9 cellular contexts compared by ENCODE assay signal in the genomic region with DNA sequence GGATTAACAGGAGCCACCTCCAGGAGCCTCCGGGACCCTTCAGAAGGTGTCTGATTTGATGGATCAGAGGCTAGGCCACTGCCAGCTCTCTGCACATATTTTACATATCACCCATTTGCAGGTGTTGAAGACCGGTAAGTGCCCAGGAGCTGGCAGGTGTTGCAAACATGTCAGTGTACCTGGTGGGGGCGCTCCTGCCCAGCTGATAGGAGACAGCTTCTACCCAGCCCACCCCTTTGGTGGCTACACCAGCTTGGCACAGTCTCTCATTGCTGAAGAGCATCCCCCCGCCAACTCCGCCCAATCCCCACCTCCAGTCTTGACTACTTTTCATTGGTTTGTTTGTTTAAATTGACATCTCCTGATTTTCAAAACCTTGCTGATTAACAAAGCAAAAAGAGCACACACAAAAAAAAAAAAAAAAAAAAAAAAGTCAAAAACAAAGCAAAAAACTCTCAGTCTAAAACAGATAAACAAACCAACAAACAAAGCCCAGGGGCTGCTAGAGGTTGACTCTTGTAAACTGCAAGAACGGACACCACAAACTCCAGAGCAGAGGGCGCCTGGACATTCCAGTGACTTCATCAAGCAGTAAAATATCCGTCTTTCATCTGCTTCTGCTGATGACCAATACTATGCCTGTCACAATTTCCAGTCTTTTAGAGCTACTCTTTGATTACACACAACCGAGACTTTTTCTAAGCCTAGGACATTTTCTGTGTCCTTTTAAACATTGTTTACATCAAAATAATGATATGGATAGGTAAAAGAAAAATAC.
DNase-seq lines count a peak whose midpoint lies in the region; ATAC-seq and TF ChIP-seq lines count a peak whose summit lies in the region.
"Had no signal": no experiment of that assay in that cellular context is flagged by ENCODE, and none has a peak within 500 bp of the region (broad histone marks: within the 10 kb centered on the region; RNA-seq: fewer than 3 reads in every experiment).

No MANE protein-coding gene starts in this region.

- no peaks in the 10 kb centered on the region for H3K36me3 ChIP-seq in lung (ENCODE audit: control insufficient read depth in 2 of 2, insufficient read depth in 2 of 2, low read length in 2 of 2)
- H3K36me3 ChIP-seq: upper lobe of left lung had no signal

- no peak overlapping the region for H3K27ac ChIP-seq in lung (ENCODE audit: low read depth in 1 of 2, low read length in 1 of 2)
- H3K27ac ChIP-seq: upper lobe of left lung had no signal

- no peak overlapping the region for H3K4me3 ChIP-seq in lung
- H3K4me3 ChIP-seq: upper lobe of left lung had no signal

- no peak for TF ChIP-seq CTCF in lung (IDR thresholded peaks at IDR 0.05; ENCODE audit: control extremely low read depth, extremely low read depth)

- no peaks in the 10 kb centered on the region for H3K27me3 ChIP-seq in lung (ENCODE audit: control insufficient read depth, insufficient read depth)
- H3K27me3 ChIP-seq: upper lobe of left lung had no signal

- WGBS in lung, 2 donors = 59 to 62% methylated on average over 9 of the region's 9 CpGs

- no peaks in the 10 kb centered on the region for H3K4me1 ChIP-seq in lung (ENCODE audit: control insufficient read depth in 2 of 2, insufficient read depth in 2 of 2, low read length in 2 of 2)
- H3K4me1 ChIP-seq: upper lobe of left lung had no signal

- DNase-seq in DMS53 treated with DMSO at 0.1 percent for 48 hours (lab: John Stamatoyannopoulos, UW; ENCODE audit: unreplicated experiment) = peak; percentile 39
- peak; percentile 10 for DNase-seq in HuH-7 (ENCODE audit: low spot score)
- peak; percentile 73 for DNase-seq in amniotic epithelial cell (ENCODE audit: low read depth)
- DNase-seq in lung (ENCODE audit: low spot score) = peak; percentile 38
- no peak for DNase-seq in NCI-H2196 treated with DMSO at 0.1 percent for 48 hours (lab: John Stamatoyannopoulos, UW; ENCODE audit: unreplicated experiment)
- no peak for DNase-seq in activated CD4-positive, alpha-beta T cell treated with anti-CD3 and anti-CD28 coated beads, Interleukin-2, amount 50 U/mL, for 48 hours
- no peak for DNase-seq in stimulated activated CD4-positive, alpha-beta T cell treated with anti-CD3 and anti-CD28 coated beads, Interleukin-12 subunit alpha, Interleukin-12 subunit beta, amount 100 ng/mL, for 4 hours

- no peaks in the 10 kb centered on the region for H3K9me3 ChIP-seq in lung (ENCODE audit: control insufficient read depth in 2 of 2, insufficient read depth in 1 of 2, low read length in 1 of 2)
- H3K9me3 ChIP-seq: upper lobe of left lung had no signal

- ATAC-seq in lung (ENCODE audit: insufficient read depth, low FRiP score) (no peak), GM18498 (IDR thresholded peaks at IDR 0.05; ENCODE audit: unreplicated experiment) (no peak)

Comparison
In these comparisons a context has a peak if more than half of its experiments do, and no peak if none do; other contexts are left out.
1. DNase-seq: peak in DMS53 treated with DMSO at 0.1 percent for 48 hours (single experiment), HuH-7 (single experiment), amniotic epithelial cell (single experiment) and lung (single experiment); none in NCI-H2196 treated with DMSO at 0.1 percent for 48 hours (single experiment), activated CD4-positive, alpha-beta T cell treated with anti-CD3 and anti-CD28 coated beads, Interleukin-2, amount 50 U/mL, for 48 hours (0 of 2) and stimulated activated CD4-positive, alpha-beta T cell treated with anti-CD3 and anti-CD28 coated beads, Interleukin-12 subunit alpha, Interleukin-12 subunit beta, amount 100 ng/mL, for 4 hours (single experiment).